8 cellular contexts compared by ENCODE assay signal in the genomic region with DNA sequence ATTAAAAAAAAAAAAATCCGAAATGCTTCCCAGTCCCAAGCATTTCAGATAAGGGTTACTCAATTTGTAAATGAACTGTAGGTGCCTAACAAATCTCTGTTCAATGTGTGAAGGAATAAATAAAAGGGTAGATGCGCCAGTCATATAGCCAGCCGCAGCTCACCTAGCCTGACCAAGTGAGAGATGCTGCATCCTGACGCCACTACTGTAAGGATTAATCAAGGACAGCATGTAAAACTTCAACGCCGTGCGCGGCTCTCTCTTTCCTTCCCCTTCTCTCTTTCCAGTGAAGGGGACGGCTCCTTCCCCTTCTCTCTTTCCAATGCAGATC. TPM values are rescaled to one million over a fixed set of nuclear protein-coding genes. Genes with fewer than 3 reads are reported as not detected.
DNase-seq lines count a peak whose midpoint lies in the region; ATAC-seq and TF ChIP-seq lines count a peak whose summit lies in the region.

No MANE protein-coding gene starts in this region.

- peaks cover 12% of the 10 kb centered on the region for H3K4me1 ChIP-seq in hepatocyte (ENCODE audit: insufficient read depth)

- H3K9me3 Mint-ChIP-seq in activated CD8-positive, alpha-beta T cell treated with anti-CD3 and anti-CD28 coated beads for 36 hours, result no peaks in the 10 kb centered on the region
- H3K9me3 Mint-ChIP-seq in stimulated activated effector memory CD8-positive, alpha-beta T cell treated with anti-CD3 and anti-CD28 coated beads, Interleukin-12 subunit alpha, Interleukin-12 subunit beta, amount 100 ng/mL, for 72 hours, result no peaks in the 10 kb centered on the region

- H3K4me1 Mint-ChIP-seq in activated CD8-positive, alpha-beta T cell treated with anti-CD3 and anti-CD28 coated beads for 36 hours (ENCODE audit: low read depth), result peaks cover 30% of the 10 kb centered on the region
- peaks cover 30% of the 10 kb centered on the region for H3K4me1 Mint-ChIP-seq in stimulated activated effector memory CD8-positive, alpha-beta T cell treated with anti-CD3 and anti-CD28 coated beads, Interleukin-12 subunit alpha, Interleukin-12 subunit beta, amount 100 ng/mL, for 72 hours

- H3K9me2 ChIP-seq in hepatocyte (replicated peaks; ENCODE audit: insufficient read depth), result no peaks in the 10 kb centered on the region

- peaks cover 21% of the 10 kb centered on the region for H3K36me3 Mint-ChIP-seq in activated CD8-positive, alpha-beta T cell treated with anti-CD3 and anti-CD28 coated beads for 36 hours (ENCODE audit: low read depth)
- peaks cover 24% of the 10 kb centered on the region for H3K36me3 Mint-ChIP-seq in stimulated activated effector memory CD8-positive, alpha-beta T cell treated with anti-CD3 and anti-CD28 coated beads, Interleukin-12 subunit alpha, Interleukin-12 subunit beta, amount 100 ng/mL, for 72 hours

- H3K27me3 Mint-ChIP-seq in activated CD8-positive, alpha-beta T cell treated with anti-CD3 and anti-CD28 coated beads for 36 hours, result no peaks in the 10 kb centered on the region

- DNase-seq in COLO829 (ENCODE audit: low spot score) (peak; percentile 3), hepatocyte (ENCODE audit: low spot score) (peak; percentile 5), AG08395 (ENCODE audit: low spot score) (no peak), dedifferentiated amniotic fluid mesenchymal stem cell (ENCODE audit: extremely low spot score) (no peak)
- DNase-seq in activated CD8-positive, alpha-beta T cell treated with anti-CD3 and anti-CD28 coated beads for 36 hours, result no peak
- no peak for DNase-seq in stimulated activated effector memory CD8-positive, alpha-beta T cell treated with anti-CD3 and anti-CD28 coated beads, Interleukin-12 subunit alpha, Interleukin-12 subunit beta, amount 100 ng/mL, for 72 hours (ENCODE audit: low spot score in 2 of 2)

- intact Hi-C loops in activated CD8-positive, alpha-beta T cell treated with anti-CD3 and anti-CD28 coated beads for 36 hours (cut with micrococcal nuclease), result no loop called here

- H3K36me3 ChIP-seq in hepatocyte (replicated peaks; ENCODE audit: insufficient read depth, low read depth), result no peaks in the 10 kb centered on the region

- CTCF ChIA-PET in activated CD8-positive, alpha-beta T cell treated with anti-CD3 and anti-CD28 coated beads for 36 hours (lab: Charles Lee), result interaction anchor here (1.4 to 3.2 kb wide), 2 partner anchors 8 to 242 kb away, joined by 3 to 13 read pairs; no protein-coding TSS in a partner anchor

- peak overlapping the region; percentile 92 for H3K4me2 ChIP-seq in hepatocyte

- H3K27ac Mint-ChIP-seq in activated CD8-positive, alpha-beta T cell treated with anti-CD3 and anti-CD28 coated beads for 36 hours, result peak overlapping the region; percentile 93
- peak overlapping the region; percentile 88 for H3K27ac Mint-ChIP-seq in stimulated activated effector memory CD8-positive, alpha-beta T cell treated with anti-CD3 and anti-CD28 coated beads, Interleukin-12 subunit alpha, Interleukin-12 subunit beta, amount 100 ng/mL, for 72 hours

- peak overlapping the region; percentile 62 for H3K27ac ChIP-seq in hepatocyte

- POLR2A ChIA-PET in activated CD8-positive, alpha-beta T cell treated with anti-CD3 and anti-CD28 coated beads for 36 hours (lab: Charles Lee), result no interaction called here

- no peaks in the 10 kb centered on the region for H3K9me3 ChIP-seq in hepatocyte (ENCODE audit: low read depth)

- H3K4me3 Mint-ChIP-seq in activated CD8-positive, alpha-beta T cell treated with anti-CD3 and anti-CD28 coated beads for 36 hours, result peak overlapping the region; percentile 93
- H3K4me3 Mint-ChIP-seq in stimulated activated effector memory CD8-positive, alpha-beta T cell treated with anti-CD3 and anti-CD28 coated beads, Interleukin-12 subunit alpha, Interleukin-12 subunit beta, amount 100 ng/mL, for 72 hours, result peak overlapping the region; percentile 98

- no peak for TF ChIP-seq CTCF in activated CD8-positive, alpha-beta T cell treated with anti-CD3 and anti-CD28 coated beads for 36 hours (IDR thresholded peaks at IDR 0.05)
- no peak for TF ChIP-seq CTCF in hepatocyte (IDR thresholded peaks at IDR 0.05; ENCODE audit: poor library complexity)

- H2AFZ ChIP-seq in hepatocyte, result peak overlapping the region; percentile 99

- peaks cover 14% of the 10 kb centered on the region for H3K79me2 ChIP-seq in hepatocyte

- ATAC-seq in HG02678 (IDR thresholded peaks at IDR 0.05; ENCODE audit: unreplicated experiment), result peak; percentile 14
- peak; percentile 50 for ATAC-seq in activated CD8-positive, alpha-beta T cell treated with anti-CD3 and anti-CD28 coated beads for 36 hours
- peak; percentile 69 for ATAC-seq in stimulated activated effector memory CD8-positive, alpha-beta T cell treated with anti-CD3 and anti-CD28 coated beads, Interleukin-12 subunit alpha, Interleukin-12 subunit beta, amount 100 ng/mL, for 72 hours
- no peak for ATAC-seq in GM19328 (IDR thresholded peaks at IDR 0.05; ENCODE audit: unreplicated experiment)

- no peaks in the 10 kb centered on the region for H4K20me1 ChIP-seq in hepatocyte (ENCODE audit: insufficient read depth, poor library complexity, severe bottlenecking)

- peak overlapping the region; percentile 84 for H3K4me3 ChIP-seq in hepatocyte

- WGBS in hepatocyte (ENCODE audit: low lambda C conversion rate, missing lambda C conversion rate), result 15% methylated on average over 9 of the region's 9 CpGs

- no peaks in the 10 kb centered on the region for H3K27me3 ChIP-seq in hepatocyte

RNA-seq across cellular contexts. Expression of a gene that starts 0.4 kb away (rescaled TPM):
- total RNA-seq in activated CD8-positive, alpha-beta T cell treated with anti-CD3 and anti-CD28 coated beads for 36 hours, result 10 to 100 TPM; 60.6 to 69.1 TPM
- 64.2 and 86.5 TPM in 2 replicates for total RNA-seq in hepatocyte
- polyA plus RNA-seq in hepatocyte, result 78.0 and 80.2 TPM in 2 replicates

RNA-seq across cellular contexts. Expression of a gene that starts 56.1 kb away (rescaled TPM):
- 100 to 1,000 TPM; 511 to 512 TPM for total RNA-seq in activated CD8-positive, alpha-beta T cell treated with anti-CD3 and anti-CD28 coated beads for 36 hours
- 186 and 191 TPM in 2 replicates for total RNA-seq in hepatocyte
- 189 and 191 TPM in 2 replicates for polyA plus RNA-seq in hepatocyte

Comparison
In these comparisons a context has a peak if more than half of its experiments do, and no peak if none do; other contexts are left out.
1. DNase-seq: peak in COLO829 (single experiment) and hepatocyte (single experiment); none in activated CD8-positive, alpha-beta T cell treated with anti-CD3 and anti-CD28 coated beads for 36 hours (single experiment), stimulated activated effector memory CD8-positive, alpha-beta T cell treated with anti-CD3 and anti-CD28 coated beads, Interleukin-12 subunit alpha, Interleukin-12 subunit beta, amount 100 ng/mL, for 72 hours (0 of 2), AG08395 (single experiment) and dedifferentiated amniotic fluid mesenchymal stem cell (single experiment).